In genomic region chr5:6820851-6821479, GRCh38 we compare ENCODE assay signal across 8 cellular contexts.
A peak's percentile ranks its signal among the peaks of the same experiment; 100 is the strongest.
DNase-seq lines count a peak whose midpoint lies in the region; ATAC-seq lines count a peak whose summit lies in the region.

No MANE protein-coding gene starts in this region.

- ATAC-seq in GM21723 (IDR thresholded peaks at IDR 0.05; ENCODE audit: unreplicated experiment), result peak; percentile 82
- ATAC-seq in HG02588 (IDR thresholded peaks at IDR 0.05; ENCODE audit: unreplicated experiment), result no peak

- peak; percentile 88 for DNase-seq in DMS53 (lab: John Stamatoyannopoulos, UW)
- peak; percentile 43 for DNase-seq in NCI-H2029 (lab: John Stamatoyannopoulos, UW)
- DNase-seq in T-helper 9 cell, result peak; percentile 21
- peak; percentile 38 for DNase-seq in dermis blood vessel endothelial cell
- peak; percentile 13 for DNase-seq in occipital lobe (lab: John Stamatoyannopoulos, UW)
- no peak for DNase-seq in glomerular visceral epithelial cell (ENCODE audit: extremely low spot score)
